8 cellular contexts compared by ENCODE assay signal in genomic region chr5:141637266-141637692, GRCh38. TPM values are rescaled to one million over a fixed set of nuclear protein-coding genes. Genes with fewer than 3 reads are reported as not detected.
DNase-seq lines count a peak whose midpoint lies in the region; FAIRE-seq and TF ChIP-seq lines count a peak whose summit lies in the region.

No MANE protein-coding gene starts in this region.

- peaks cover 56% of the 10 kb centered on the region for H3K79me2 ChIP-seq in OCI-LY3 (ENCODE audit: low read length)

- 0 out of 2 replicates have a peak overlapping the region, but pooled peaks have one; percentile 39 for H2AFZ ChIP-seq in OCI-LY3 (ENCODE audit: low read depth, low read length)

- H3K27me3 ChIP-seq in GM06990 (replicated peaks; ENCODE audit: control insufficient read depth, insufficient read depth, low read length): no peaks in the 10 kb centered on the region
- H3K27me3 ChIP-seq in OCI-LY3 (ENCODE audit: low read depth, low read length): no peaks in the 10 kb centered on the region
- H3K27me3 ChIP-seq in cardiac muscle cell: peaks cover 9% of the 10 kb centered on the region

- CTCF ChIA-PET in HEK293 (lab: Yijun Ruan, JAX): interaction anchor here (0.5 to 12.5 kb wide), 10 partner anchors 18 to 562 kb away, joined by 3 to 125 read pairs (median 4); partner anchors contain the start of gene DIAPH1

- peak overlapping the region; percentile 66 for H3K4me2 ChIP-seq in OCI-LY3 (ENCODE audit: low read length)

- POLR2A ChIA-PET in HEK293 (lab: Yijun Ruan, JAX): interaction anchor here (0.6 to 2.7 kb wide), 25 partner anchors 9 to 332 kb away, joined by 3 to 42 read pairs (median 4); partner anchors contain the start of genes DELE1, DIAPH1, FCHSD1 and RNF14

- H3K27ac ChIP-seq in HEK293 (ENCODE audit: extremely low read depth, low read depth, low read length) (peak overlapping the region; percentile 20; the same call in 1 of the 2 replicates), OCI-LY3 (ENCODE audit: low read length) (peak overlapping the region; percentile 69), cardiac muscle cell (no peak overlapping the region)

- peak overlapping the region; percentile 98 for H3K9ac ChIP-seq in OCI-LY3 (ENCODE audit: low read length)

- DNase-seq in GM06990 (ENCODE audit: extremely low read depth, insufficient read length) (peak; percentile 74), activated gamma-delta T cell (lab: John Stamatoyannopoulos, UW) (peak; percentile 35), cardiac muscle cell (ENCODE audit: low read depth in 1 of 2, low spot score in 1 of 2) (peak in 1 of 2 donors; percentile 6), retinal pigment epithelial cell (ENCODE audit: low read depth) (no peak), GM19239 (ENCODE audit: insufficient read length, low spot score) (no peak), NCI-H2107 treated with DMSO at 0.1 percent for 48 hours (lab: John Stamatoyannopoulos, UW; ENCODE audit: unreplicated experiment) (no peak)

- H3K4me3 ChIP-seq in GM06990 (replicated peaks; ENCODE audit: low read depth, low read length) (peak overlapping the region; percentile 91), HEK293 (ENCODE audit: low read depth, low read length) (peak overlapping the region; percentile 97), OCI-LY3 (ENCODE audit: low read length) (peak overlapping the region; percentile 95), cardiac muscle cell (peak overlapping the region; percentile 89), retinal pigment epithelial cell (ENCODE audit: low read length) (peak overlapping the region; percentile 99)

- H3K4me1 ChIP-seq in HEK293 (ENCODE audit: control insufficient read depth, insufficient read depth, low read length): peaks cover 6% of the 10 kb centered on the region
- peaks cover 51% of the 10 kb centered on the region for H3K4me1 ChIP-seq in OCI-LY3 (ENCODE audit: low read length)
- no peaks in the 10 kb centered on the region for H3K4me1 ChIP-seq in cardiac muscle cell (ENCODE audit: low read depth)

- H3K36me3 ChIP-seq in GM06990 (ENCODE audit: control insufficient read depth, insufficient read depth, low read length) (peaks cover 3% of the 10 kb centered on the region), HEK293 (ENCODE audit: control insufficient read depth in 2 of 2, insufficient read depth in 1 of 2, low read length in 2 of 2) (peaks cover 16 to 38% of the 10 kb centered on the region in 2 experiments), OCI-LY3 (replicated peaks; ENCODE audit: low read depth, low read length) (peaks cover 15% of the 10 kb centered on the region), cardiac muscle cell (no peaks in the 10 kb centered on the region)

- TF ChIP-seq CTCF in GM06990 (IDR thresholded peaks at IDR 0.05; ENCODE audit: insufficient read depth, low read length, poor library complexity, severe bottlenecking) (no peak), HEK293 (tag by site-specific recombination; IDR thresholded peaks at IDR 0.05) (no peak; the same call in 1 of the 2 replicates), OCI-LY3 (IDR thresholded peaks at IDR 0.05; ENCODE audit: low read depth, low read length) (no peak), cardiac muscle cell (IDR thresholded peaks at IDR 0.05; ENCODE audit: low read depth, low read length) (no peak), retinal pigment epithelial cell (conservative IDR thresholded peaks at IDR 0.05; ENCODE audit: low read depth, low read length) (no peak)

- FAIRE-seq in GM19239 (lab: Jason Lieb, UNC): no peak

- peaks cover 21% of the 10 kb centered on the region for H4K20me1 ChIP-seq in OCI-LY3 (ENCODE audit: insufficient read depth, low read length)

- H3K9me3 ChIP-seq in HEK293 (ENCODE audit: control insufficient read depth, insufficient read depth, low read depth, low read length) (no peaks in the 10 kb centered on the region), OCI-LY3 (ENCODE audit: insufficient read depth, low read length) (no peaks in the 10 kb centered on the region), cardiac muscle cell (ENCODE audit: low read depth) (no peaks in the 10 kb centered on the region)

TF ChIP-seq in HEK293, 187 proteins besides CTCF, POLR2A, EP300 and RAD21 (continues in another document):
- TF ChIP-seq, protein P1, sequence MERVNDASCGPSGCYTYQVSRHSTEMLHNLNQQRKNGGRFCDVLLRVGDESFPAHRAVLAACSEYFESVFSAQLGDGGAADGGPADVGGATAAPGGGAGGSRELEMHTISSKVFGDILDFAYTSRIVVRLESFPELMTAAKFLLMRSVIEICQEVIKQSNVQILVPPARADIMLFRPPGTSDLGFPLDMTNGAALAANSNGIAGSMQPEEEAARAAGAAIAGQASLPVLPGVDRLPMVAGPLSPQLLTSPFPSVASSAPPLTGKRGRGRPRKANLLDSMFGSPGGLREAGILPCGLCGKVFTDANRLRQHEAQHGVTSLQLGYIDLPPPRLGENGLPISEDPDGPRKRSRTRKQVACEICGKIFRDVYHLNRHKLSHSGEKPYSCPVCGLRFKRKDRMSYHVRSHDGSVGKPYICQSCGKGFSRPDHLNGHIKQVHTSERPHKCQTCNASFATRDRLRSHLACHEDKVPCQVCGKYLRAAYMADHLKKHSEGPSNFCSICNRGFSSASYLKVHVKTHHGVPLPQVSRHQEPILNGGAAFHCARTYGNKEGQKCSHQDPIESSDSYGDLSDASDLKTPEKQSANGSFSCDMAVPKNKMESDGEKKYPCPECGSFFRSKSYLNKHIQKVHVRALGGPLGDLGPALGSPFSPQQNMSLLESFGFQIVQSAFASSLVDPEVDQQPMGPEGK (tag by site-specific recombination; IDR thresholded peaks at IDR 0.05): peak; percentile 64
- TF ChIP-seq ZNF202 (tag by site-specific recombination; IDR thresholded peaks at IDR 0.05; ENCODE audit: borderline replicate concordance) (no peak), ZBTB48 (tag by site-specific recombination; IDR thresholded peaks at IDR 0.05) (no peak), ZNF664 (tag by site-specific recombination; IDR thresholded peaks at IDR 0.05) (no peak), ZNF621 (tag by site-specific recombination; IDR thresholded peaks at IDR 0.05) (no peak), ZNF366 (tag by site-specific recombination; conservative IDR thresholded peaks at IDR 0.05) (no peak), ZNF561 (tag by site-specific recombination; IDR thresholded peaks at IDR 0.05; ENCODE audit: borderline replicate concordance) (no peak), ZBTB8A (tag by site-specific recombination; IDR thresholded peaks at IDR 0.05) (0 out of 2 replicates have a peak, but pooled peaks have one; percentile 37), ZNF501 (tag by site-specific recombination; IDR thresholded peaks at IDR 0.05) (0 out of 2 replicates have a peak, but pooled peaks have one; percentile 36), ZNF777 (tag by site-specific recombination; IDR thresholded peaks at IDR 0.05; ENCODE audit: borderline replicate concordance) (peak; percentile 56; the same call in 1 of the 2 replicates), YY1 (tag by site-specific recombination; IDR thresholded peaks at IDR 0.05) (0 out of 2 replicates have a peak, but pooled peaks have one; percentile 18), TSHZ1 (tag by site-specific recombination; IDR thresholded peaks at IDR 0.05; ENCODE audit: borderline replicate concordance) (no peak), KLF9 (tag by site-specific recombination; IDR thresholded peaks at IDR 0.05; ENCODE audit: low read depth) (peak; percentile 2; the same call in 1 of the 2 replicates), ZNF311 (tag by site-specific recombination; IDR thresholded peaks at IDR 0.05; ENCODE audit: borderline replicate concordance) (no peak), ZNF704 (tag by site-specific recombination; IDR thresholded peaks at IDR 0.05) (0 out of 2 replicates have a peak, but pooled peaks have one; percentile 10)

RNA-seq across cellular contexts. Expression of gene RELL2, which starts 0.5 kb away (rescaled TPM):
- total RNA-seq in cardiac muscle cell: 1.8 and 3.6 TPM in 2 replicates
- 2.3 TPM in 1 of 2 replicates, not detected in the other for polyA plus RNA-seq in cardiac muscle cell

RNA-seq across cellular contexts. Expression of gene HDAC3, which starts 0.6 kb away (rescaled TPM):
- 64.7 and 78.3 TPM in 2 replicates for total RNA-seq in cardiac muscle cell
- polyA plus RNA-seq in cardiac muscle cell: 112 and 117 TPM in 2 replicates

RNA-seq across cellular contexts. Expression of gene FCHSD1, which starts 13.9 kb away (rescaled TPM):
- 9.8 and 24.9 TPM in 2 replicates for total RNA-seq in cardiac muscle cell
- polyA plus RNA-seq in cardiac muscle cell: 7.8 and 13.0 TPM in 2 replicates

RNA-seq across cellular contexts. Expression of gene DIAPH1, which starts 18.5 kb away (rescaled TPM):
- total RNA-seq in cardiac muscle cell: 17.1 and 24.4 TPM in 2 replicates
- 24.0 and 31.0 TPM in 2 replicates for polyA plus RNA-seq in cardiac muscle cell

RNA-seq across cellular contexts. Expression of gene ARAP3, which starts 44.8 kb away (rescaled TPM):
- 1.5 and 1.6 TPM in 2 replicates for total RNA-seq in cardiac muscle cell
- 0.59 and 1.4 TPM in 2 replicates for polyA plus RNA-seq in cardiac muscle cell

Comparison
In these comparisons a context has a peak if more than half of its experiments do, and no peak if none do; other contexts are left out.
1. DNase-seq: peak in GM06990 (single experiment) and activated gamma-delta T cell (single experiment); none in retinal pigment epithelial cell (single experiment), GM19239 (single experiment) and NCI-H2107 treated with DMSO at 0.1 percent for 48 hours (single experiment).
2. Peak in every context shown above with its lines, with median percentiles within 50 percentile points of each other: H3K4me3 ChIP-seq.